20 cellular contexts compared by ENCODE assay signal in genomic region chr3:132800958-132801357, GRCh38.
DNase-seq lines count a peak whose midpoint lies in the region; ATAC-seq, FAIRE-seq and TF ChIP-seq lines count a peak whose summit lies in the region.
"Had no signal": no experiment of that assay in that cellular context is flagged by ENCODE, and none has a peak within 500 bp of the region (broad histone marks: within the 10 kb centered on the region; RNA-seq: fewer than 3 reads in every experiment).

No MANE protein-coding gene starts in this region.

- no peak overlapping the region for H3K18ac ChIP-seq in mesenchymal stem cell (ENCODE audit: low read depth in 1 of 2, low read length in 2 of 2)

- H2AK5ac ChIP-seq in mesenchymal stem cell (ENCODE audit: low read length, severe bottlenecking): no peak overlapping the region

- DNase-seq in MG63: no peak
- no peak for DNase-seq in chondrocyte (ENCODE audit: low spot score)
- no peak for DNase-seq in mesenchymal stem cell
- no peak for DNase-seq in GM10266 (ENCODE audit: extremely low spot score)
- no peak for DNase-seq in frontal cortex (ENCODE audit: low spot score in 2 of 2)
- DNase-seq: C1 segment of cervical spinal cord, NCI-H1105, NCI-H1694 treated with DMSO at 0.1 percent for 48 hours, NCI-H345, NCI-H69 had no signal

- H3K27ac Mint-ChIP-seq in chondrocyte (ENCODE audit: unreplicated experiment): peak overlapping the region; percentile 83
- H3K27ac Mint-ChIP-seq: GM23338 had no signal

- peaks cover 9% of the 10 kb centered on the region for H3K4me1 ChIP-seq in mesenchymal stem cell (ENCODE audit: control insufficient read depth, insufficient read depth, low read depth, low read length)
- peaks cover 3 to 4% (median 4%) of the 10 kb centered on the region in 3 donors for H3K4me1 ChIP-seq in skeletal muscle tissue (ENCODE audit: control insufficient read depth in 3 of 3, insufficient read depth in 3 of 3, low read length in 3 of 3)

- H3K4me3 ChIP-seq in MG63 (peak overlapping the region; percentile 34), mesenchymal stem cell (ENCODE audit: insufficient read depth in 1 of 2, low read depth in 1 of 2, low read length in 2 of 2) (no peak overlapping the region), skeletal muscle tissue (ENCODE audit: low read length in 3 of 3) (peak overlapping the region; percentile 11 to 60 (median 18))
- H3K4me3 ChIP-seq: GM12878, GM23338, K562 had no signal

- H2BK12ac ChIP-seq in mesenchymal stem cell (ENCODE audit: low read length in 2 of 2): no peak overlapping the region

- H2BK5ac ChIP-seq in mesenchymal stem cell (ENCODE audit: low read depth, low read length, poor library complexity, severe bottlenecking): no peak overlapping the region

- no peaks in the 10 kb centered on the region for H3K36me3 Mint-ChIP-seq in chondrocyte (ENCODE audit: low read depth)

- H3K27me3 Mint-ChIP-seq in chondrocyte (ENCODE audit: low read depth): no peaks in the 10 kb centered on the region

- no peak overlapping the region for H2AFZ ChIP-seq in mesenchymal stem cell (ENCODE audit: low read depth, low read length)
- H2AFZ ChIP-seq: GM23338 had no signal

- no peak overlapping the region for H2BK15ac ChIP-seq in mesenchymal stem cell (ENCODE audit: low read depth, poor library complexity, severe bottlenecking)

- peak overlapping the region; percentile 37 for H3K4me3 Mint-ChIP-seq in chondrocyte (ENCODE audit: unreplicated experiment)
- H3K4me3 Mint-ChIP-seq: GM23338 had no signal

- H2BK120ac ChIP-seq in mesenchymal stem cell (ENCODE audit: low read depth, low read length): no peak overlapping the region

- no peak for TF ChIP-seq CTCF in chondrocyte (IDR thresholded peaks at IDR 0.05)
- TF ChIP-seq CTCF in GM10266 (IDR thresholded peaks at IDR 0.05; ENCODE audit: control insufficient read depth, insufficient read depth, low read depth, missing control alignments): no peak

- no peaks in the 10 kb centered on the region for H3K9me3 Mint-ChIP-seq in chondrocyte (ENCODE audit: low read depth)
- H3K9me3 Mint-ChIP-seq: GM23338 had no signal

- H3K9ac ChIP-seq in mesenchymal stem cell (ENCODE audit: low read length) (no peak overlapping the region), skeletal muscle tissue (ENCODE audit: low read depth in 1 of 3, low read length in 3 of 3) (peak overlapping the region in 1 of 3 donors; percentile 34)

- no peak for ATAC-seq in HG03457 (IDR thresholded peaks at IDR 0.05; ENCODE audit: unreplicated experiment)
- ATAC-seq: GM12878, GM23338, K562, Panc1, Right ventricle myocardium inferior, SK-N-SH treated with all-trans-retinoic acid at 6 μM for 48 hours had no signal

- peaks cover 50% of the 10 kb centered on the region for H3K4me1 Mint-ChIP-seq in chondrocyte (ENCODE audit: low read depth)
- H3K4me1 Mint-ChIP-seq: GM23338 had no signal

- H3K4me2 ChIP-seq in mesenchymal stem cell (ENCODE audit: low read length, poor library complexity, severe bottlenecking): no peak overlapping the region
- H3K4me2 ChIP-seq: GM23338 had no signal

- H3K36me3 ChIP-seq in MG63 (no peaks in the 10 kb centered on the region), mesenchymal stem cell (ENCODE audit: control insufficient read depth in 1 of 2, insufficient read depth in 2 of 2, low read depth in 1 of 2, low read length in 2 of 2) (no peaks in the 10 kb centered on the region), skeletal muscle tissue (ENCODE audit: control insufficient read depth in 3 of 3, insufficient read depth in 3 of 3, low read length in 3 of 3) (no peaks in the 10 kb centered on the region)

- H3K4ac ChIP-seq in mesenchymal stem cell (ENCODE audit: low read depth in 1 of 2, low read length in 2 of 2): no peak overlapping the region

- FAIRE-seq in frontal cortex (lab: Jason Lieb, UNC): no peak
- FAIRE-seq: GM12878, GM18507, K562 had no signal

- no peak overlapping the region for H3K23ac ChIP-seq in mesenchymal stem cell (ENCODE audit: low read length in 2 of 2)

- H3K27ac ChIP-seq in mesenchymal stem cell (ENCODE audit: low read length, poor library complexity, severe bottlenecking): peak overlapping the region; percentile 71
- H3K27ac ChIP-seq in skeletal muscle tissue (ENCODE audit: low read depth, low read length): peak overlapping the region; percentile 19
- H3K27ac ChIP-seq: HL-60 had no signal

- H3K27me3 ChIP-seq in MG63: no peaks in the 10 kb centered on the region
- H3K27me3 ChIP-seq in mesenchymal stem cell (ENCODE audit: control insufficient read depth in 1 of 2, insufficient read depth in 1 of 2, low read length in 2 of 2): no peaks in the 10 kb centered on the region
- H3K27me3 ChIP-seq in skeletal muscle tissue (ENCODE audit: control insufficient read depth in 3 of 3, insufficient read depth in 3 of 3, low read length in 3 of 3): no peaks in the 10 kb centered on the region

- whole genome bisulfite sequencing in mesenchymal stem cell: no CpG with 5 or more reads among the region's 2 CpGs

- no peak overlapping the region for H3K14ac ChIP-seq in mesenchymal stem cell (ENCODE audit: low read length in 2 of 2)

- H3K9me3 ChIP-seq in MG63: no peaks in the 10 kb centered on the region
- H3K9me3 ChIP-seq in mesenchymal stem cell (ENCODE audit: control insufficient read depth, low read length): no peaks in the 10 kb centered on the region
- no peaks in the 10 kb centered on the region for H3K9me3 ChIP-seq in skeletal muscle tissue (ENCODE audit: control insufficient read depth in 3 of 3, low read length in 3 of 3)

- H4K91ac ChIP-seq in mesenchymal stem cell (ENCODE audit: low read length): no peak overlapping the region

- H4K8ac ChIP-seq in mesenchymal stem cell (ENCODE audit: low read length): no peak overlapping the region

- no peaks in the 10 kb centered on the region for H3K79me1 ChIP-seq in mesenchymal stem cell (replicated peaks; ENCODE audit: low read length, poor library complexity, severe bottlenecking)

Comparison
In these comparisons a context has a peak if more than half of its experiments do, and no peak if none do; other contexts are left out.
1. H3K4me3 ChIP-seq: peak in MG63 (single experiment) and skeletal muscle tissue (3 of 3); none in mesenchymal stem cell (0 of 2).